ENCODE assay signal across 11 cellular contexts in genomic region chr2:186639939-186640338, GRCh38. TPM values are rescaled to one million over a fixed set of nuclear protein-coding genes. Genes with fewer than 3 reads are reported as not detected.
DNase-seq lines count a peak whose midpoint lies in the region; ATAC-seq lines count a peak whose summit lies in the region.
"Had no signal": no experiment of that assay in that cellular context is flagged by ENCODE, and none has a peak within 500 bp of the region (broad histone marks: within the 10 kb centered on the region; RNA-seq: fewer than 3 reads in every experiment).

No MANE protein-coding gene starts in this region.

- H3K4me1 Mint-ChIP-seq in activated naive CD8-positive, alpha-beta T cell treated with anti-CD3 and anti-CD28 coated beads for 36 hours, result peaks cover 25% of the 10 kb centered on the region

- no peaks in the 10 kb centered on the region for H3K27me3 Mint-ChIP-seq in activated naive CD8-positive, alpha-beta T cell treated with anti-CD3 and anti-CD28 coated beads for 36 hours

- H3K9me3 Mint-ChIP-seq in activated naive CD8-positive, alpha-beta T cell treated with anti-CD3 and anti-CD28 coated beads for 36 hours, result no peaks in the 10 kb centered on the region

- peak overlapping the region; percentile 20 for H3K4me3 Mint-ChIP-seq in activated naive CD8-positive, alpha-beta T cell treated with anti-CD3 and anti-CD28 coated beads for 36 hours

- ATAC-seq in GM18861 (IDR thresholded peaks at IDR 0.05; ENCODE audit: unreplicated experiment) (peak; percentile 56), GM21360 (IDR thresholded peaks at IDR 0.05; ENCODE audit: unreplicated experiment) (peak; percentile 77), HG03045 (IDR thresholded peaks at IDR 0.05; ENCODE audit: unreplicated experiment) (peak; percentile 43)
- ATAC-seq: HCT116, left colon, Panc1 had no signal

- no peak for DNase-seq in activated naive CD8-positive, alpha-beta T cell treated with anti-CD3 and anti-CD28 coated beads for 36 hours
- DNase-seq in NCI-H2171 (lab: John Stamatoyannopoulos, UW) (no peak), NCI-H2196 (lab: John Stamatoyannopoulos, UW; ENCODE audit: unreplicated experiment) (no peak), islet precursor cell (no peak)
- DNase-seq: left colon, NCI-H1105 had no signal

- H3K36me3 Mint-ChIP-seq in activated naive CD8-positive, alpha-beta T cell treated with anti-CD3 and anti-CD28 coated beads for 36 hours, result peaks cover 8% of the 10 kb centered on the region

- H3K27ac Mint-ChIP-seq in activated naive CD8-positive, alpha-beta T cell treated with anti-CD3 and anti-CD28 coated beads for 36 hours, result peak overlapping the region; percentile 59

RNA-seq across cellular contexts. Expression of gene ITGAV, which starts 50.1 kb away (rescaled TPM):
- 1 to 10 TPM; 3.6 to 3.9 TPM for total RNA-seq in activated naive CD8-positive, alpha-beta T cell treated with anti-CD3 and anti-CD28 coated beads for 36 hours

RNA-seq across cellular contexts. Expression of gene FAM171B, which starts 53.9 kb away (rescaled TPM):
- under 1 TPM; 0.47 to 0.70 TPM for total RNA-seq in activated naive CD8-positive, alpha-beta T cell treated with anti-CD3 and anti-CD28 coated beads for 36 hours
